8 cellular contexts compared by ENCODE assay signal in the genomic region with DNA sequence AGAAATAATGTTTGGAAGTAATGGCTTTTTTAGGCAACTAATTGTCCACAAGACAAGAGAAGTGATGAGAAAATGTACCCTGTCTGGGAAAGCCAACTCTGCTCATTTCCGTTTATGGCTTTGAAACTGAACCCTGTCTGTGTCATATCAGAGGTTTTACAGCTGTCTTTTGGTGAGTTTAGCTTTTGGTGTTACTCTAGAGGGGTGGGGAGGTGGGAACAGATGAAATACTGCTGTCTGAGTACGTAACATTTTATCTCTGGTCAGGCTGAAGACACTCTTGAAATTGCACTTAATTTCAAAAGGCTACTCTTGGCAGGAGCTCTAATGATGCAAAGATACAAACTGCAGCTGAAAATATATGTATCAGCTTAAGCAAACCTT.
DNase-seq lines count a peak whose midpoint lies in the region; ATAC-seq and TF ChIP-seq lines count a peak whose summit lies in the region.
"Not testable (repeated sequence)": the region's sequence is repeated elsewhere in the genome, so short reads cannot be mapped to it uniquely, and the experiment has no call there.

No MANE protein-coding gene starts in this region.

- not testable (repeated sequence) for H3K27ac Mint-ChIP-seq in activated CD8-positive, alpha-beta T cell treated with anti-CD3 and anti-CD28 coated beads for 36 hours
- peak overlapping the region; percentile 41 to 61 for H3K27ac Mint-ChIP-seq in natural killer cell treated with Interleukin-12 subunit alpha and Interleukin-12 subunit beta and Interleukin-15 and Interleukin-18, amount 100 ng/mL, for 72 hours

- H3K9me3 Mint-ChIP-seq in activated CD8-positive, alpha-beta T cell treated with anti-CD3 and anti-CD28 coated beads for 36 hours; natural killer cell treated with Interleukin-12 subunit alpha and Interleukin-12 subunit beta and Interleukin-15 and Interleukin-18, amount 100 ng/mL, for 72 hours: not testable (repeated sequence)

- H3K36me3 Mint-ChIP-seq in activated CD8-positive, alpha-beta T cell treated with anti-CD3 and anti-CD28 coated beads for 36 hours (ENCODE audit: low read depth); natural killer cell treated with Interleukin-12 subunit alpha and Interleukin-12 subunit beta and Interleukin-15 and Interleukin-18, amount 100 ng/mL, for 72 hours: not testable (repeated sequence)

- POLR2A ChIA-PET in activated CD8-positive, alpha-beta T cell treated with anti-CD3 and anti-CD28 coated beads for 36 hours (lab: Charles Lee), result not testable (repeated sequence)

- H3K4me1 Mint-ChIP-seq in activated CD8-positive, alpha-beta T cell treated with anti-CD3 and anti-CD28 coated beads for 36 hours (ENCODE audit: low read depth), result peaks cover 20% of the 10 kb centered on the region
- peaks cover 17% of the 10 kb centered on the region in 2 donors for H3K4me1 Mint-ChIP-seq in natural killer cell treated with Interleukin-12 subunit alpha and Interleukin-12 subunit beta and Interleukin-15 and Interleukin-18, amount 100 ng/mL, for 72 hours (ENCODE audit: low read depth in 2 of 2)

- CTCF ChIA-PET in activated CD8-positive, alpha-beta T cell treated with anti-CD3 and anti-CD28 coated beads for 36 hours (lab: Charles Lee), result not testable (repeated sequence)

- not testable (repeated sequence) for H3K27me3 Mint-ChIP-seq in activated CD8-positive, alpha-beta T cell treated with anti-CD3 and anti-CD28 coated beads for 36 hours; natural killer cell treated with Interleukin-12 subunit alpha and Interleukin-12 subunit beta and Interleukin-15 and Interleukin-18, amount 100 ng/mL, for 72 hours

- ATAC-seq in GM18499 (IDR thresholded peaks at IDR 0.05; ENCODE audit: insufficient read depth, unreplicated experiment), result peak; percentile 74
- peak; percentile 87 for ATAC-seq in GM19043 (IDR thresholded peaks at IDR 0.05; ENCODE audit: low read depth, unreplicated experiment)
- peak; percentile 78 for ATAC-seq in GM21737 (IDR thresholded peaks at IDR 0.05; ENCODE audit: unreplicated experiment)
- ATAC-seq in HG02973 (IDR thresholded peaks at IDR 0.05; ENCODE audit: unreplicated experiment), result peak; percentile 86
- ATAC-seq in HG03460 (IDR thresholded peaks at IDR 0.05; ENCODE audit: unreplicated experiment), result peak; percentile 84
- ATAC-seq in activated CD8-positive, alpha-beta T cell treated with anti-CD3 and anti-CD28 coated beads for 36 hours, result peak; percentile 30
- peak; percentile 79 for ATAC-seq in Right ventricle myocardium superior (ENCODE audit: poor library complexity)
- ATAC-seq in natural killer cell treated with Interleukin-12 subunit alpha and Interleukin-12 subunit beta and Interleukin-15 and Interleukin-18, amount 100 ng/mL, for 72 hours, result peak in 1 of 2 donors; percentile 87

- TF ChIP-seq CTCF in activated CD8-positive, alpha-beta T cell treated with anti-CD3 and anti-CD28 coated beads for 36 hours (IDR thresholded peaks at IDR 0.05), result not testable (repeated sequence)

- not testable (repeated sequence) for H3K4me3 Mint-ChIP-seq in activated CD8-positive, alpha-beta T cell treated with anti-CD3 and anti-CD28 coated beads for 36 hours
- H3K4me3 Mint-ChIP-seq in natural killer cell treated with Interleukin-12 subunit alpha and Interleukin-12 subunit beta and Interleukin-15 and Interleukin-18, amount 100 ng/mL, for 72 hours, result peak overlapping the region; percentile 51

- DNase-seq in activated CD8-positive, alpha-beta T cell treated with anti-CD3 and anti-CD28 coated beads for 36 hours; Right ventricle myocardium superior; natural killer cell treated with Interleukin-12 subunit alpha and Interleukin-12 subunit beta and Interleukin-15 and Interleukin-18, amount 100 ng/mL, for 72 hours (ENCODE audit: low spot score): not testable (repeated sequence)

- intact Hi-C loops in activated CD8-positive, alpha-beta T cell treated with anti-CD3 and anti-CD28 coated beads for 36 hours (cut with micrococcal nuclease); Right ventricle myocardium superior (cut with DNase I): not testable (repeated sequence)
